Comparison of ENCODE assay signal across 18 cellular contexts in genomic region chr1:41419584-41420295, GRCh38. TPM values are rescaled to one million over a fixed set of nuclear protein-coding genes. Genes with fewer than 3 reads are reported as not detected.
DNase-seq lines count a peak whose midpoint lies in the region; ATAC-seq and TF ChIP-seq lines count a peak whose summit lies in the region.
"Had no signal": no experiment of that assay in that cellular context is flagged by ENCODE, and none has a peak within 500 bp of the region (broad histone marks: within the 10 kb centered on the region; RNA-seq: fewer than 3 reads in every experiment).

No MANE protein-coding gene starts in this region.

- BruUV-seq in IMR-90 (replicated peaks; lab: Mats Ljungman, UMichigan) = no TSS peak

- in situ Hi-C loops in IMR-90 (cut with MboI; ENCODE audit: low sequenced_read_pairs) = loop anchor here (5.0 to 25.0 kb wide), 2 partner anchors 152 to 382 kb away; no protein-coding TSS in a partner anchor

- H3K4me1 Mint-ChIP-seq in type B pancreatic cell (ENCODE audit: unreplicated experiment) = peaks cover 26% of the 10 kb centered on the region
- H3K4me1 Mint-ChIP-seq: CD8-positive, alpha-beta memory T cell had no signal

- POLR2A ChIA-PET in IMR-90 (lab: Charles Lee; ENCODE audit: unreplicated experiment) = no interaction called here

- H3K9ac ChIP-seq in IMR-90 (ENCODE audit: low read depth, low read length) (no peak overlapping the region), skeletal muscle tissue (ENCODE audit: low read depth in 1 of 3, low read length in 3 of 3) (peak overlapping the region in 2 of 3 donors; percentile 64 to 70)

- H2AK9ac ChIP-seq in IMR-90 (replicated peaks; ENCODE audit: low read depth, low read length, poor library complexity) = no peak overlapping the region

- H3K9me3 Mint-ChIP-seq in type B pancreatic cell = no peaks in the 10 kb centered on the region
- H3K9me3 Mint-ChIP-seq: activated naive CD4-positive, alpha-beta T cell treated with anti-CD3 and anti-CD28 coated beads for 36 hours; CD8-positive, alpha-beta memory T cell; mesothelial cell of epicardium; nephron; T-helper 1 cell treated with Interleukin-12 subunit alpha and Interleukin-12 subunit beta and Interleukin-4 antibody, amounts not matched to agents 30 μg/mL and 1 μg/mL, for 36 hours had no signal

- H4K8ac ChIP-seq in IMR-90 (ENCODE audit: low read depth in 2 of 2, low read length in 2 of 2) = no peak overlapping the region

- no peak overlapping the region for H4K5ac ChIP-seq in IMR-90 (ENCODE audit: low read depth, low read length)

- H4K20me1 ChIP-seq in IMR-90 (ENCODE audit: insufficient read depth, low read length) = peaks cover 4% of the 10 kb centered on the region; the same call in 1 of the 2 replicates

- H3K4me1 ChIP-seq in IMR-90 (ENCODE audit: control insufficient read depth, insufficient read depth, low read length) (peaks cover 2% of the 10 kb centered on the region; the same call in 1 of the 2 replicates), body of pancreas (peaks cover 19% of the 10 kb centered on the region), left ventricle myocardium inferior (peaks cover 16% of the 10 kb centered on the region), skeletal muscle tissue (ENCODE audit: control insufficient read depth in 3 of 3, insufficient read depth in 3 of 3, low read length in 3 of 3) (peaks cover 52 to 81% (median 69%) of the 10 kb centered on the region in 3 donors)

- dilution Hi-C loops in IMR-90 (cut with HindIII; ENCODE audit: low sequenced_read_pairs, unreplicated experiment) = no loop called here

- peaks cover 8% of the 10 kb centered on the region; the same call in 1 of the 2 replicates for H3K9me1 ChIP-seq in IMR-90 (ENCODE audit: insufficient read depth, low read length)

- H2AK5ac ChIP-seq in IMR-90 (ENCODE audit: low read depth, low read length) = no peak overlapping the region

- H3K27ac ChIP-seq in IMR-90 (ENCODE audit: insufficient read depth, low read length) = no peak overlapping the region
- H3K27ac ChIP-seq in body of pancreas = peak overlapping the region; percentile 37 to 83 (median 78)
- H3K27ac ChIP-seq in left ventricle myocardium inferior (replicated peaks) = peak overlapping the region; percentile 78
- H3K27ac ChIP-seq in skeletal muscle tissue (ENCODE audit: low read depth, low read length) = peak overlapping the region; percentile 99
- H3K27ac ChIP-seq: HL-60 had no signal

- no peak overlapping the region for H2BK120ac ChIP-seq in IMR-90 (ENCODE audit: low read depth, low read length)

- CTCF ChIA-PET in IMR-90 (lab: Yijun Ruan, JAX) = interaction anchor here (0.7 to 1.3 kb wide), 2 partner anchors 13 to 137 kb away, joined by 3 to 4 read pairs; no protein-coding TSS in a partner anchor

- no peak overlapping the region for H4K91ac ChIP-seq in IMR-90 (ENCODE audit: insufficient read depth, low read depth, low read length)

- no peak for DNase-seq in IMR-90
- no peak for DNase-seq in body of pancreas
- no peak for DNase-seq in left ventricle myocardium inferior
- no peak for DNase-seq in type B pancreatic cell (ENCODE audit: extremely low spot score, unreplicated experiment)
- DNase-seq in cerebellar nuclear complex (lab: John Stamatoyannopoulos, UW) = no peak
- no peak for DNase-seq in DMS153 (lab: John Stamatoyannopoulos, UW)
- DNase-seq in KG1 (lab: John Stamatoyannopoulos, UW) = no peak
- DNase-seq: activated naive CD4-positive, alpha-beta T cell treated with anti-CD3 and anti-CD28 coated beads for 36 hours; activated T-cell treated with anti-CD3 and anti-CD28 coated beads, Interleukin-2, amount 50 U/mL, for 1 hour; anterior cingulate cortex; CD8-positive, alpha-beta memory T cell; foreskin melanocyte; NCI-H1694 had no signal

- H3K36me3 ChIP-seq in IMR-90 (ENCODE audit: control insufficient read depth, insufficient read depth, low read length) = no peaks in the 10 kb centered on the region
- H3K36me3 ChIP-seq in body of pancreas (replicated peaks in 1 of 2; ENCODE audit: insufficient read depth in 1 of 2, low read depth in 2 of 2) = no peaks in the 10 kb centered on the region
- no peaks in the 10 kb centered on the region for H3K36me3 ChIP-seq in left ventricle myocardium inferior
- H3K36me3 ChIP-seq in skeletal muscle tissue (ENCODE audit: control insufficient read depth in 3 of 3, insufficient read depth in 3 of 3, low read length in 3 of 3) = no peaks in the 10 kb centered on the region

- H3K27me3 ChIP-seq in IMR-90 (ENCODE audit: control insufficient read depth, insufficient read depth, low read length) (peaks cover 9% of the 10 kb centered on the region; the same call in 1 of the 2 replicates), body of pancreas (no peaks in the 10 kb centered on the region), left ventricle myocardium inferior (ENCODE audit: low read depth) (peaks cover 4% of the 10 kb centered on the region), skeletal muscle tissue (ENCODE audit: control insufficient read depth in 3 of 3, insufficient read depth in 3 of 3, low read length in 3 of 3) (no peaks in the 10 kb centered on the region)

- 60% methylated on average over 1 of the region's 8 CpGs; no CpG with 5 or more reads in 1 of the 2 experiments for WGBS in IMR-90 (ENCODE audit: extremely low coverage in 2 of 2, insufficient read length in 1 of 2), 2 experiments
- 84 to 86% methylated on average over 7 to 8 of the region's 8 CpGs for WGBS in body of pancreas, 2 donors

- H3K27ac Mint-ChIP-seq in type B pancreatic cell = no peak overlapping the region
- H3K27ac Mint-ChIP-seq: activated naive CD4-positive, alpha-beta T cell treated with anti-CD3 and anti-CD28 coated beads for 36 hours; CD8-positive, alpha-beta memory T cell; mesothelial cell of epicardium; T-helper 1 cell treated with Interleukin-12 subunit alpha and Interleukin-12 subunit beta and Interleukin-4 antibody, amounts not matched to agents 30 μg/mL and 1 μg/mL, for 36 hours had no signal

- H3K4me3 Mint-ChIP-seq in type B pancreatic cell = no peak overlapping the region
- H3K4me3 Mint-ChIP-seq: activated naive CD4-positive, alpha-beta T cell treated with anti-CD3 and anti-CD28 coated beads for 36 hours; CD8-positive, alpha-beta memory T cell; mesothelial cell of epicardium; nephron; T-helper 1 cell treated with Interleukin-12 subunit alpha and Interleukin-12 subunit beta and Interleukin-4 antibody, amounts not matched to agents 30 μg/mL and 1 μg/mL, for 36 hours had no signal

- peaks cover 6% of the 10 kb centered on the region for H3K27me3 Mint-ChIP-seq in type B pancreatic cell

- H3K4me3 ChIP-seq in IMR-90 (ENCODE audit: insufficient read depth, low read depth, low read length) (no peak overlapping the region), body of pancreas (no peak overlapping the region), left ventricle myocardium inferior (no peak overlapping the region), skeletal muscle tissue (ENCODE audit: low read length in 3 of 3) (peak overlapping the region in 1 of 3 donors; percentile 35)

- no peaks in the 10 kb centered on the region for H3K36me3 Mint-ChIP-seq in type B pancreatic cell
- H3K36me3 Mint-ChIP-seq: CD8-positive, alpha-beta memory T cell; mesothelial cell of epicardium had no signal

- H3K4me2 ChIP-seq in IMR-90 (ENCODE audit: low read depth, low read length) = no peak overlapping the region

- H3K9me3 ChIP-seq in IMR-90 (ENCODE audit: control insufficient read depth, insufficient read depth, low read length) (no peaks in the 10 kb centered on the region), body of pancreas (no peaks in the 10 kb centered on the region), left ventricle myocardium inferior (replicated peaks) (no peaks in the 10 kb centered on the region), skeletal muscle tissue (ENCODE audit: control insufficient read depth in 3 of 3, low read length in 3 of 3) (no peaks in the 10 kb centered on the region)

- TF ChIP-seq POLR2A in IMR-90 (IDR thresholded peaks at IDR 0.05; ENCODE audit: low read depth, low read length) = no peak
- no peak for TF ChIP-seq POLR2A in body of pancreas (IDR thresholded peaks at IDR 0.05)

- ATAC-seq in IMR-90 (ENCODE audit: low read depth) (no peak), body of pancreas (no peak)

- H3K4ac ChIP-seq in IMR-90 (ENCODE audit: low read depth, low read length) = no peak overlapping the region

- no peak overlapping the region for H3K14ac ChIP-seq in IMR-90 (replicated peaks; ENCODE audit: low read depth, low read length)

- no peak overlapping the region for H3K56ac ChIP-seq in IMR-90 (ENCODE audit: extremely low read depth, insufficient read depth, low read length)

- no peak overlapping the region for H3K18ac ChIP-seq in IMR-90 (ENCODE audit: low read depth, low read length)

- H2AFZ ChIP-seq in IMR-90 (replicated peaks; ENCODE audit: low read length, poor library complexity) = peak overlapping the region; percentile 95

- H2BK20ac ChIP-seq in IMR-90 (ENCODE audit: low read depth, low read length) = no peak overlapping the region

- intact Hi-C loops in IMR-90 (cut with micrococcal nuclease) (no loop called here), body of pancreas (cut with DNase I) (no loop called here), left ventricle myocardium inferior (cut with micrococcal nuclease) (loop anchor here (5.0 kb wide), 2 partner anchors 97 to 152 kb away; no protein-coding TSS in a partner anchor)

- no peaks in the 10 kb centered on the region for H3K79me1 ChIP-seq in IMR-90 (ENCODE audit: low read depth in 1 of 2, low read length in 2 of 2)

- no peak overlapping the region for H2BK15ac ChIP-seq in IMR-90 (ENCODE audit: low read depth, low read length)

- TF ChIP-seq RAD21 in IMR-90 (IDR thresholded peaks at IDR 0.05; ENCODE audit: low read length) = no peak

- no peak overlapping the region for H3K23ac ChIP-seq in IMR-90 (ENCODE audit: low read depth, low read length)

- no peak overlapping the region for H2BK5ac ChIP-seq in IMR-90 (ENCODE audit: low read depth, low read length, poor library complexity, severe bottlenecking)

- no peak for TF ChIP-seq CTCF in IMR-90 (conservative IDR thresholded peaks at IDR 0.05; ENCODE audit: low read depth, low read length)
- TF ChIP-seq CTCF in body of pancreas (IDR thresholded peaks at IDR 0.05) = no peak
- no peak for TF ChIP-seq CTCF in left ventricle myocardium inferior (IDR thresholded peaks at IDR 0.05; ENCODE audit: borderline replicate concordance)
- TF ChIP-seq CTCF in type B pancreatic cell (conservative IDR thresholded peaks at IDR 0.05) = no peak

RNA-seq across cellular contexts. Expression of gene FOXO6, which starts 58.5 kb away (rescaled TPM):
- total RNA-seq in IMR-90 (2012; rRNA removed) = not detected in 2 replicates
- not detected in 2 replicates for polyA plus RNA-seq in IMR-90 (2012; rRNA removed)
- not detected in 2 replicates for polyA plus RNA-seq in IMR-90 (2012; cell fraction: cytosol; rRNA removed)
- polyA plus RNA-seq in IMR-90 (2012; cell fraction: nucleus; rRNA removed; ENCODE audit: low replicate concordance) = 0.03 TPM in 1 of 2 replicates, not detected in the other
- total RNA-seq in body of pancreas = 1 to 10 TPM; 1.0 to 2.3 TPM
- 2.1 TPM for total RNA-seq in left ventricle myocardium inferior
- 2.6 TPM for total RNA-seq in skeletal muscle tissue
- total RNA-seq in type B pancreatic cell (ENCODE audit: low replicate concordance) = 9.9 and 21.1 TPM in 2 replicates
- polyA plus RNA-seq: CD8-positive, alpha-beta memory T cell had no signal
